Comparison of ENCODE assay signal across 25 cellular contexts in the genomic region with DNA sequence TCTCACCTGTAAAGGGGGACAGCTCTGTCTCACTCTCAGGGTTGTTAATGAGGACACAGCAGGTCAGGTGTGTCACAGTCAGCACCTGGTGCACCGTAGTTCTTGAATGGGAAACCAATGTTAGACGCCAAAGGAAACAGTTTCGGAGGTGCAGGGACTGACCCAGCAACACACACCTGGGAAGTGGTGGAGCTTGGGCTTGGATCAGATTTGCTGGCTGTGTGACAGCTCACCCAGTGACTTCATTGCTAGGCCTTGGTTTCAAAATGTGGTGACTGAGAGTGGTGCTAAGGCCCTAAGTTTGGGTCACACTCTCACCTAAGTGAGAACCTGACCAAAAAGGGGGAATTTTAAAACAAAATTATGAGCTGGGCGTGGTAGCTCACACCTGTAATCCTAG. TPM values are rescaled to one million over a fixed set of nuclear protein-coding genes. Genes with fewer than 3 reads are reported as not detected.
A peak's percentile ranks its signal among the peaks of the same experiment; 100 is the strongest.
DNase-seq lines count a peak whose midpoint lies in the region; FAIRE-seq and TF ChIP-seq lines count a peak whose summit lies in the region.
"Had no signal": no experiment of that assay in that cellular context is flagged by ENCODE, and none has a peak within 500 bp of the region (broad histone marks: within the 10 kb centered on the region; RNA-seq: fewer than 3 reads in every experiment).

No MANE protein-coding gene starts in this region.

- no peak for TF ChIP-seq EP300 in H1 (IDR thresholded peaks at IDR 0.05; ENCODE audit: borderline replicate concordance in 1 of 2, low read depth in 2 of 2, low read length in 2 of 2)

- peaks cover 0 to 35% (median 24%) of the 10 kb centered on the region in 10 experiments; a peak in 16 of 20 replicates for H3K4me1 ChIP-seq in BLaER1 treated with 17β-estradiol and CSF1 and Interleukin-3, amounts not matched to agents 10 nM and 100 nM
- no peaks in the 10 kb centered on the region for H3K4me1 ChIP-seq in H9 (ENCODE audit: insufficient read depth, low read length)
- peaks cover 0 to 22% (median 8%) of the 10 kb centered on the region in 4 experiments; a peak in 5 of 7 replicates for H3K4me1 ChIP-seq in H1 (replicated peaks in 1 of 4; ENCODE audit: control insufficient read depth in 3 of 4, insufficient read depth in 4 of 4, low read length in 3 of 4)
- H3K4me1 ChIP-seq in neutrophil (ENCODE audit: control insufficient read depth in 1 of 2, insufficient read depth in 1 of 2, low read depth in 1 of 2, low read length in 1 of 2): peaks cover 73 to 87% of the 10 kb centered on the region in 2 experiments

- no peak overlapping the region for H3K4ac ChIP-seq in H9 (ENCODE audit: low read depth, low read length)
- no peak overlapping the region for H3K4ac ChIP-seq in H1 (replicated peaks; ENCODE audit: insufficient read length, low read depth, low read length)

- H3K36me3 ChIP-seq in BLaER1 treated with 17β-estradiol and CSF1 and Interleukin-3, amounts not matched to agents 10 nM and 100 nM: no peaks in the 10 kb centered on the region
- no peaks in the 10 kb centered on the region; a peak in 1 of 8 replicates for H3K36me3 ChIP-seq in H1 (ENCODE audit: control insufficient read depth in 2 of 4, insufficient read depth in 4 of 4, low read length in 3 of 4)
- H3K36me3 ChIP-seq in neutrophil: no peaks in the 10 kb centered on the region

- H4K5ac ChIP-seq in H9 (ENCODE audit: insufficient read length, low read depth, low read length): no peak overlapping the region
- H4K5ac ChIP-seq in H1 (ENCODE audit: insufficient read length, low read depth, low read length): no peak overlapping the region

- CTCF ChIA-PET in H1 (lab: Charles Lee; ENCODE audit: partially characterized antibody): interaction anchor here (0.7 to 13.3 kb wide), 10 partner anchors 9 to 800 kb away, joined by 3 to 372 read pairs (median 4); a partner anchor contains a TSS

- H3K4me1 Mint-ChIP-seq in H9: peaks cover 17 to 37% of the 10 kb centered on the region in 2 experiments
- no peaks in the 10 kb centered on the region for H3K4me1 Mint-ChIP-seq in progenitor cell of endocrine pancreas (ENCODE audit: low read depth)
- H3K4me1 Mint-ChIP-seq: CD8-positive, alpha-beta memory T cell had no signal

- no peak overlapping the region for H2BK5ac ChIP-seq in H9 (ENCODE audit: insufficient read length, low read length)
- no peak overlapping the region for H2BK5ac ChIP-seq in H1 (ENCODE audit: low read depth, low read length)

- H3K14ac ChIP-seq in H9 (ENCODE audit: insufficient read depth, low read length) (no peak overlapping the region; the same call in 1 of the 2 replicates), H1 (ENCODE audit: insufficient read length) (no peak overlapping the region)

- peaks cover 0 to 8% (median 0%) of the 10 kb centered on the region in 11 experiments; a peak in 5 of 22 replicates for H3K27me3 ChIP-seq in BLaER1 treated with 17β-estradiol and CSF1 and Interleukin-3, amounts not matched to agents 10 nM and 100 nM
- no peaks in the 10 kb centered on the region for H3K27me3 ChIP-seq in H9 (ENCODE audit: insufficient read depth, low read length)
- no peaks in the 10 kb centered on the region for H3K27me3 ChIP-seq in H1 (replicated peaks in 1 of 4; ENCODE audit: control insufficient read depth in 3 of 4, extremely low read depth in 1 of 4, insufficient read depth in 3 of 4, low read length in 3 of 4)
- no peaks in the 10 kb centered on the region for H3K27me3 ChIP-seq in neutrophil

- POLR2A ChIA-PET in H1 (lab: Charles Lee; ENCODE audit: partially characterized antibody): interaction anchor here (0.7 to 1.1 kb wide), 2 partner anchors 15 to 21 kb away, joined by 3 read pairs; no protein-coding TSS in a partner anchor

- no peak overlapping the region for H3T11ph ChIP-seq in H9 (ENCODE audit: low read length)

- H3K27me3 Mint-ChIP-seq in H9 (ENCODE audit: low read depth) (no peaks in the 10 kb centered on the region), progenitor cell of endocrine pancreas (peaks cover 15% of the 10 kb centered on the region)

- H4K20me1 ChIP-seq in BLaER1 treated with 17β-estradiol and CSF1 and Interleukin-3, amounts not matched to agents 10 nM and 100 nM: no peaks in the 10 kb centered on the region; a peak in 1 of 22 replicates
- H4K20me1 ChIP-seq in H9 (ENCODE audit: control insufficient read depth, insufficient read depth, insufficient read length) (no peaks in the 10 kb centered on the region), H1 (replicated peaks in 1 of 2; ENCODE audit: control insufficient read depth in 1 of 2, insufficient read depth in 2 of 2, low read length in 2 of 2) (peaks cover 11 to 22% of the 10 kb centered on the region in 2 experiments)

- H3K36me3 Mint-ChIP-seq in H9 (ENCODE audit: insufficient read depth in 1 of 3, low read depth in 3 of 3) (no peaks in the 10 kb centered on the region), progenitor cell of endocrine pancreas (ENCODE audit: insufficient read depth) (no peaks in the 10 kb centered on the region)
- H3K36me3 Mint-ChIP-seq: CD14-positive monocyte; CD8-positive, alpha-beta memory T cell had no signal

- no peak overlapping the region for H2BK120ac ChIP-seq in H9 (ENCODE audit: low read depth, low read length, poor library complexity, severe bottlenecking)
- no peak overlapping the region for H2BK120ac ChIP-seq in H1 (replicated peaks; ENCODE audit: low read depth, low read length)

- FAIRE-seq in H1 (lab: Jason Lieb, UNC): no peak
- FAIRE-seq: GM12891 had no signal

- H3K56ac ChIP-seq in H9 (ENCODE audit: insufficient read length, low read depth, low read length): no peak overlapping the region
- H3K56ac ChIP-seq in H1 (replicated peaks; ENCODE audit: insufficient read length, low read depth, low read length): no peak overlapping the region

- H3K4me3 ChIP-seq in BLaER1 treated with 17β-estradiol and CSF1 and Interleukin-3, amounts not matched to agents 10 nM and 100 nM: no peak overlapping the region
- H3K4me3 ChIP-seq in H1 (ENCODE audit: extremely low read depth in 1 of 4, insufficient read depth in 2 of 4, low read depth in 3 of 4, low read length in 4 of 4): no peak overlapping the region
- H3K4me3 ChIP-seq in neutrophil (ENCODE audit: low read depth in 1 of 2, low read length in 1 of 2): no peak overlapping the region
- H3K4me3 ChIP-seq: SK-N-MC had no signal

- no peak for TF ChIP-seq POLR2A in H1 (IDR thresholded peaks at IDR 0.05; ENCODE audit: control extremely low read depth in 1 of 2, low read depth in 2 of 2, low read length in 2 of 2)

- DNase-seq in H9 (no peak), H1 (ENCODE audit: low read depth in 1 of 2, low spot score in 2 of 2) (no peak), inferior parietal cortex (ENCODE audit: extremely low spot score) (no peak), progenitor cell of endocrine pancreas (ENCODE audit: low spot score, unreplicated experiment) (no peak), EL (no peak)
- DNase-seq: CD8-positive, alpha-beta memory T cell; DMS 273 treated with DMSO at 0.1 percent for 48 hours; DMS79; GF-D8; Karpas-422; NCI-H1092; NCI-H1417 treated with DMSO at 0.1 percent for 48 hours; NCI-H1694 treated with DMSO at 0.1 percent for 48 hours; NCI-H2081; NCI-H2227 treated with DMSO at 0.1 percent for 48 hours; NCI-H526 treated with DMSO at 0.1 percent for 48 hours; SHP77 treated with DMSO at 0.1 percent for 48 hours had no signal

- no peak for TF ChIP-seq RAD21 in H1 (IDR thresholded peaks at IDR 0.05 in 1 of 2, conservative IDR thresholded peaks at IDR 0.05 in 1 of 2; ENCODE audit: low read depth in 2 of 2, low read length in 2 of 2)

- H3K79me2 ChIP-seq in H9 (ENCODE audit: insufficient read depth, low read length): no peaks in the 10 kb centered on the region
- H3K79me2 ChIP-seq in H1 (ENCODE audit: control insufficient read depth in 1 of 2, insufficient read depth in 2 of 2, low read length in 2 of 2): peaks cover 5 to 58% of the 10 kb centered on the region in 2 experiments; a peak in 3 of 4 replicates

- no peak overlapping the region for H4K8ac ChIP-seq in H9 (replicated peaks; ENCODE audit: insufficient read length, low read depth, low read length)
- no peak overlapping the region; the same call in 1 of the 2 replicates for H4K8ac ChIP-seq in H1 (ENCODE audit: extremely low read depth, insufficient read depth, low read length)

- no peak overlapping the region for H2BK15ac ChIP-seq in H9 (ENCODE audit: low read depth, low read length)
- no peak overlapping the region for H2BK15ac ChIP-seq in H1 (ENCODE audit: low read length)

- peak overlapping the region in 1 of 11 experiments; percentile 30; a peak in 1 of 22 replicates for H3K9ac ChIP-seq in BLaER1 treated with 17β-estradiol and CSF1 and Interleukin-3, amounts not matched to agents 10 nM and 100 nM
- H3K9ac ChIP-seq in H9 (ENCODE audit: extremely low read depth, insufficient read length, low read length) (no peak overlapping the region), H1 (replicated peaks in 1 of 4; ENCODE audit: extremely low read depth in 1 of 4, low read depth in 3 of 4, low read length in 3 of 4) (no peak overlapping the region)

- no peak overlapping the region for H2BK20ac ChIP-seq in H9 (ENCODE audit: low read depth, low read length, poor library complexity, severe bottlenecking)
- no peak overlapping the region for H2BK20ac ChIP-seq in H1 (ENCODE audit: low read length)

- H4K91ac ChIP-seq in H9 (ENCODE audit: insufficient read length, low read depth, low read length) (peak overlapping the region; percentile 38), H1 (replicated peaks; ENCODE audit: insufficient read length, low read length) (no peak overlapping the region)

- WGBS in H9 (ENCODE audit: extremely low coverage, insufficient read length, low lambda C conversion rate): no CpG with 5 or more reads among the region's 4 CpGs
- WGBS in H1 (ENCODE audit: extremely low coverage in 1 of 2, insufficient coverage in 1 of 2, insufficient read length in 1 of 2, insufficient replicate concordance in 2 of 2, low coverage in 1 of 2, low lambda C conversion rate in 2 of 2, missing lambda C conversion rate in 1 of 2), 2 experiments: 89% methylated on average over 4 of the region's 4 CpGs; no CpG with 5 or more reads in 1 of the 2 experiments

- no peak overlapping the region for H3K18ac ChIP-seq in H9 (ENCODE audit: insufficient read length, low read depth, low read length)
- no peak overlapping the region for H3K18ac ChIP-seq in H1 (ENCODE audit: extremely low read depth, low read length)

- H3K27ac ChIP-seq in BLaER1 treated with 17β-estradiol and CSF1 and Interleukin-3, amounts not matched to agents 10 nM and 100 nM: no peak overlapping the region
- H3K27ac ChIP-seq in H9 (ENCODE audit: insufficient read length, low read depth, low read length): no peak overlapping the region
- H3K27ac ChIP-seq in H1 (ENCODE audit: low read depth, low read length): no peak overlapping the region
- peak overlapping the region; percentile 90 for H3K27ac ChIP-seq in neutrophil
- H3K27ac ChIP-seq: HL-60, SK-N-MC had no signal

- H3K23ac ChIP-seq in H9 (ENCODE audit: insufficient read length, low read depth, low read length) (no peak overlapping the region), H1 (ENCODE audit: insufficient read length) (no peak overlapping the region)

- H2AK5ac ChIP-seq in H9 (ENCODE audit: insufficient read length, low read length) (no peak overlapping the region), H1 (ENCODE audit: low read depth, low read length) (no peak overlapping the region)

- H3K4me3 Mint-ChIP-seq in H9 (no peak overlapping the region), progenitor cell of endocrine pancreas (ENCODE audit: low read depth) (no peak overlapping the region)
- H3K4me3 Mint-ChIP-seq: CD14-positive monocyte; CD8-positive, alpha-beta memory T cell had no signal

- no peak for TF ChIP-seq CTCF in H9 (conservative IDR thresholded peaks at IDR 0.05)
- TF ChIP-seq CTCF in H1 (IDR thresholded peaks at IDR 0.05; ENCODE audit: control extremely low read depth in 1 of 3, insufficient read depth in 1 of 3, low read depth in 1 of 3, low read length in 3 of 3): no peak
- no peak for TF ChIP-seq CTCF in neutrophil (IDR thresholded peaks at IDR 0.05)
- TF ChIP-seq CTCF in progenitor cell of endocrine pancreas (IDR thresholded peaks at IDR 0.05; ENCODE audit: unreplicated experiment): no peak

- peak overlapping the region in 9 of 11 experiments; percentile 26 to 70 (median 53); a peak in 18 of 22 replicates for H3K4me2 ChIP-seq in BLaER1 treated with 17β-estradiol and CSF1 and Interleukin-3, amounts not matched to agents 10 nM and 100 nM
- H3K4me2 ChIP-seq in H9 (ENCODE audit: insufficient read depth, insufficient read length, low read length): no peak overlapping the region
- H3K4me2 ChIP-seq in H1 (ENCODE audit: insufficient read depth in 1 of 2, low read depth in 2 of 2, low read length in 2 of 2): no peak overlapping the region

- H2AFZ ChIP-seq in H9 (ENCODE audit: low read length) (no peak overlapping the region), H1 (ENCODE audit: low read length) (no peak overlapping the region)

- H3K79me1 ChIP-seq in H9 (ENCODE audit: insufficient read depth, low read depth, low read length, poor library complexity, severe bottlenecking): peaks cover 6% of the 10 kb centered on the region
- peaks cover 21% of the 10 kb centered on the region for H3K79me1 ChIP-seq in H1 (ENCODE audit: low read depth, low read length)

- no peaks in the 10 kb centered on the region for H3K9me3 ChIP-seq in BLaER1 treated with 17β-estradiol and CSF1 and Interleukin-3, amounts not matched to agents 10 nM and 100 nM (replicated peaks in 1 of 11)
- H3K9me3 ChIP-seq in H9 (ENCODE audit: control insufficient read depth, low read depth, low read length) (no peaks in the 10 kb centered on the region), H1 (ENCODE audit: insufficient read depth in 2 of 2, low read depth in 1 of 2, low read length in 1 of 2) (no peaks in the 10 kb centered on the region), neutrophil (no peaks in the 10 kb centered on the region)

- H3K27ac Mint-ChIP-seq in H9 (peak overlapping the region in 2 of 3 experiments; percentile 52 to 64; a peak in 2 of 7 replicates), progenitor cell of endocrine pancreas (no peak overlapping the region)
- H3K27ac Mint-ChIP-seq: CD14-positive monocyte; CD8-positive, alpha-beta memory T cell had no signal

- no peaks in the 10 kb centered on the region for H3K23me2 ChIP-seq in H9 (ENCODE audit: insufficient read length, low read depth, low read length, poor library complexity, severe bottlenecking)
- no peaks in the 10 kb centered on the region for H3K23me2 ChIP-seq in H1 (ENCODE audit: low read depth, low read length)

- H2BK12ac ChIP-seq in H9 (ENCODE audit: insufficient read length, low read depth, low read length) (no peak overlapping the region), H1 (ENCODE audit: low read depth, low read length) (peak overlapping the region; percentile 20; the same call in 1 of the 2 replicates)

- H3K9me3 Mint-ChIP-seq in H9 (no peaks in the 10 kb centered on the region), progenitor cell of endocrine pancreas (ENCODE audit: low read depth) (no peaks in the 10 kb centered on the region)
- H3K9me3 Mint-ChIP-seq: CD8-positive, alpha-beta memory T cell had no signal

RNA-seq across cellular contexts. Expression of a gene that starts 34.9 kb away (rescaled TPM):
- 84.8 and 92.9 TPM in 2 replicates for total RNA-seq in H9 (2021)
- 175 and 178 TPM in 2 replicates for total RNA-seq in H1 (2021; fragmentation: NEBNext Ultra II Directional; extraction: Animal tissue kit (Norgen Biotek cat#: 25700))
- polyA plus RNA-seq in H1 (2011; rRNA removed): 362 and 487 TPM in 2 replicates
- 189 TPM for polyA plus RNA-seq in H1 (2011; cell fraction: cytosol; rRNA removed)
- 238 TPM for polyA plus RNA-seq in H1 (2011; cell fraction: nucleus; rRNA removed)
- 179 to 258 TPM (median 246 TPM) in 4 replicates for polyA plus RNA-seq in H1 (2012, experiment 1 of 2)
- 250 TPM for polyA plus RNA-seq in H1 (2012, experiment 2 of 2)
- polyA plus RNA-seq in H1 (2013, experiment 1 of 2): 256 TPM
- 256 TPM for polyA plus RNA-seq in H1 (2013, experiment 2 of 2)
- polyA minus RNA-seq in H1 (2011; rRNA and poly(A)+ RNA removed): 155 and 168 TPM in 2 replicates
- 169 TPM for polyA minus RNA-seq in H1 (2011; cell fraction: cytosol; rRNA and poly(A)+ RNA removed)
- 75.5 TPM for polyA minus RNA-seq in H1 (2011; cell fraction: nucleus; rRNA and poly(A)+ RNA removed)
- 18.8 and 19.8 TPM in 2 replicates for total RNA-seq in progenitor cell of endocrine pancreas
- total RNA-seq: CD8-positive, alpha-beta memory T cell; H4; OCI-LY7 had no signal
- polyA plus RNA-seq: CD14-positive monocyte; CD8-positive, alpha-beta memory T cell had no signal

Comparison
In these comparisons a context has a peak if more than half of its experiments do, and no peak if none do; other contexts are left out.
1. H3K4me2 ChIP-seq: peak in BLaER1 treated with 17β-estradiol and CSF1 and Interleukin-3, amounts not matched to agents 10 nM and 100 nM (9 of 11); none in H9 (single experiment) and H1 (0 of 2).